Comparison of ENCODE assay signal across 8 cellular contexts in genomic region chr9:122263699-122264349, GRCh38. TPM values are rescaled to one million over a fixed set of nuclear protein-coding genes. Genes with fewer than 3 reads are reported as not detected.
DNase-seq lines count a peak whose midpoint lies in the region; ATAC-seq and TF ChIP-seq lines count a peak whose summit lies in the region.

No MANE protein-coding gene starts in this region.

- H3K27me3 ChIP-seq in BE2C (no peaks in the 10 kb centered on the region), lower lobe of right lung (ENCODE audit: low read depth) (no peaks in the 10 kb centered on the region), uterus (no peaks in the 10 kb centered on the region)

- H3K4me1 Mint-ChIP-seq in IgD-negative memory B cell = peaks cover 29 to 51% (median 40%) of the 10 kb centered on the region in 3 donors
- peaks cover 12% of the 10 kb centered on the region for H3K4me1 Mint-ChIP-seq in MCF 10A (ENCODE audit: insufficient read depth, unreplicated experiment)

- H3K9me3 ChIP-seq in BE2C (no peaks in the 10 kb centered on the region), lower lobe of right lung (no peaks in the 10 kb centered on the region), uterus (no peaks in the 10 kb centered on the region)

- H3K27me3 Mint-ChIP-seq in IgD-negative memory B cell (no peaks in the 10 kb centered on the region), MCF 10A (ENCODE audit: insufficient read depth, unreplicated experiment) (no peaks in the 10 kb centered on the region)

- DNase-seq in BE2C = no peak
- DNase-seq in MCF 10A (ENCODE audit: unreplicated experiment) = no peak
- no peak for DNase-seq in lower lobe of right lung
- DNase-seq in uterus = no peak

- intact Hi-C loops in MCF 10A (cut with micrococcal nuclease) = loop anchor here (1.0 kb wide), 1 partner anchor 106 kb away; no protein-coding TSS in a partner anchor
- intact Hi-C loops in lower lobe of right lung (cut with DNase I) = no loop called here
- intact Hi-C loops in uterus (cut with DNase I; ENCODE audit: low total_unique reads) = no loop called here

- H3K36me3 ChIP-seq in BE2C = peaks cover 27% of the 10 kb centered on the region
- H3K36me3 ChIP-seq in lower lobe of right lung = peaks cover 31% of the 10 kb centered on the region
- H3K36me3 ChIP-seq in uterus = no peaks in the 10 kb centered on the region

- H3K4me1 ChIP-seq in BE2C (peaks cover 4% of the 10 kb centered on the region; the same call in 1 of the 2 replicates), lower lobe of right lung (peaks cover 53% of the 10 kb centered on the region), uterus (peaks cover 15 to 24% of the 10 kb centered on the region in 2 donors)

- H3K36me3 Mint-ChIP-seq in IgD-negative memory B cell (no peaks in the 10 kb centered on the region), MCF 10A (ENCODE audit: insufficient read depth, unreplicated experiment) (peaks cover 55% of the 10 kb centered on the region)

- peak overlapping the region; percentile 98 to 100 (median 98) for H3K27ac Mint-ChIP-seq in IgD-negative memory B cell
- peak overlapping the region; percentile 100 for H3K27ac Mint-ChIP-seq in MCF 10A (ENCODE audit: low read depth, unreplicated experiment)

- POLR2A ChIA-PET in MCF 10A (lab: Yijun Ruan, JAX) = interaction anchor here (0.6 to 6.2 kb wide), 19 partner anchors 10 to 649 kb away, joined by 3 to 72 read pairs (median 5); partner anchors contain the start of genes MORN5, NDUFA8 and ZBTB6

- no peak for TF ChIP-seq CTCF in BE2C (IDR thresholded peaks at IDR 0.05; ENCODE audit: low read depth, low read length)
- no peak for TF ChIP-seq CTCF in MCF 10A (IDR thresholded peaks at IDR 0.05; ENCODE audit: unreplicated experiment)
- TF ChIP-seq CTCF in lower lobe of right lung (IDR thresholded peaks at IDR 0.05) = no peak
- TF ChIP-seq CTCF in uterus (IDR thresholded peaks at IDR 0.05) = no peak

- H3K27ac ChIP-seq in lower lobe of right lung (peak overlapping the region; percentile 97), uterus (peak overlapping the region; percentile 83 to 92)

- TF ChIP-seq POLR2A in uterus (IDR thresholded peaks at IDR 0.05) = no peak

- H3K4me3 ChIP-seq in BE2C (ENCODE audit: low read depth, low read length) (peak overlapping the region; percentile 70), lower lobe of right lung (peak overlapping the region; percentile 76), uterus (peak overlapping the region; percentile 59 to 92)

- no peak for ATAC-seq in lower lobe of right lung
- no peak for ATAC-seq in GM19463 (IDR thresholded peaks at IDR 0.05; ENCODE audit: unreplicated experiment)
- ATAC-seq in HG03521 (IDR thresholded peaks at IDR 0.05; ENCODE audit: unreplicated experiment) = no peak
- ATAC-seq in HG03280 (IDR thresholded peaks at IDR 0.05; ENCODE audit: unreplicated experiment) = no peak

- no TSS peak for BruUV-seq in MCF 10A (replicated peaks; lab: Mats Ljungman, UMichigan)

- H3K9me3 Mint-ChIP-seq in IgD-negative memory B cell (no peaks in the 10 kb centered on the region), MCF 10A (ENCODE audit: unreplicated experiment) (no peaks in the 10 kb centered on the region)

- H3K4me3 Mint-ChIP-seq in IgD-negative memory B cell (peak overlapping the region; percentile 94 to 99 (median 97)), MCF 10A (ENCODE audit: unreplicated experiment) (peak overlapping the region; percentile 97)

- CTCF ChIA-PET in MCF 10A (lab: Yijun Ruan, JAX) = interaction anchor here (0.5 to 2.8 kb wide), 9 partner anchors 10 to 199 kb away, joined by 3 to 18 read pairs (median 5); partner anchors contain the start of genes MORN5 and NDUFA8

RNA-seq across cellular contexts. Expression of gene RBM18, which starts 0.8 kb away (rescaled TPM):
- 57.4 TPM for polyA plus RNA-seq in BE2C (2012; ENCODE audit: insufficient read depth, insufficient read length, low read depth)
- polyA plus RNA-seq in IgD-negative memory B cell = 19.0 TPM
- total RNA-seq in MCF 10A (2022) = 39.9 and 44.4 TPM in 2 replicates
- 21.7 TPM for total RNA-seq in lower lobe of right lung
- 10 to 100 TPM in 3 of 4 donors, 1 to 10 TPM in 1; 4.6 to 31.8 (median 18.7) TPM for total RNA-seq in uterus

RNA-seq across cellular contexts. Expression of gene MRRF, which starts 0.9 kb away (rescaled TPM):
- polyA plus RNA-seq in BE2C (2012; ENCODE audit: insufficient read depth, insufficient read length, low read depth) = 41.2 TPM
- 26.2 TPM for polyA plus RNA-seq in IgD-negative memory B cell
- total RNA-seq in MCF 10A (2022) = 73.0 and 90.3 TPM in 2 replicates
- total RNA-seq in lower lobe of right lung = 30.2 TPM
- total RNA-seq in uterus = 10 to 100 TPM; 23.5 to 44.7 (median 38.9) TPM

RNA-seq across cellular contexts. Expression of gene LHX6, which starts 35.1 kb away (rescaled TPM):
- 0.17 TPM for polyA plus RNA-seq in BE2C (2012; ENCODE audit: insufficient read depth, insufficient read length, low read depth)
- not detected for polyA plus RNA-seq in IgD-negative memory B cell
- total RNA-seq in MCF 10A (2022) (0.26 TPM in 1 of 2 replicates, not detected in the other), lower lobe of right lung (8.1 TPM), uterus (10 to 100 TPM in 2 of 4 donors, 1 to 10 TPM in 2; 3.1 to 20.2 (median 12.2) TPM)
